In genomic region chr16:19210968-19211367, GRCh38 we compare ENCODE assay signal across 13 cellular contexts. TPM values are rescaled to one million over a fixed set of nuclear protein-coding genes. Genes with fewer than 3 reads are reported as not detected.
DNase-seq lines count a peak whose midpoint lies in the region; ATAC-seq and TF ChIP-seq lines count a peak whose summit lies in the region.
"Had no signal": no experiment of that assay in that cellular context is flagged by ENCODE, and none has a peak within 500 bp of the region (broad histone marks: within the 10 kb centered on the region; RNA-seq: fewer than 3 reads in every experiment).

No MANE protein-coding gene starts in this region.

- intact Hi-C loops in sigmoid colon (cut with DNase I) = no loop called here

- DNase-seq in GM10266 (ENCODE audit: extremely low spot score) (peak; percentile 42), sigmoid colon (no peak), ecto neural progenitor cell (ENCODE audit: low spot score) (no peak)
- DNase-seq: activated gamma-delta T cell; CD4-positive, CD25-positive, alpha-beta regulatory T cell; endodermal cell; MG63; stimulated activated CD8-positive, alpha-beta memory T cell treated with anti-CD3 and anti-CD28 coated beads, Interleukin-4, amount 100 ng/mL, for 48 hours had no signal

- no peak for TF ChIP-seq POLR2A in sigmoid colon (IDR thresholded peaks at IDR 0.05)

- no peaks in the 10 kb centered on the region for H3K4me1 ChIP-seq in sigmoid colon

- H3K36me3 ChIP-seq in sigmoid colon = no peaks in the 10 kb centered on the region
- H3K36me3 ChIP-seq: MG63 had no signal

- no peak overlapping the region for H3K4me3 ChIP-seq in sigmoid colon
- H3K4me3 ChIP-seq: MG63 had no signal

- ATAC-seq in GM21381 (IDR thresholded peaks at IDR 0.05; ENCODE audit: unreplicated experiment) = peak; percentile 39
- peak; percentile 42 for ATAC-seq in HG03196 (IDR thresholded peaks at IDR 0.05; ENCODE audit: unreplicated experiment)
- no peak for ATAC-seq in GM18873 (IDR thresholded peaks at IDR 0.05; ENCODE audit: low FRiP score, unreplicated experiment)
- no peak for ATAC-seq in activated CD4-positive, CD25-positive, alpha-beta regulatory T cell treated with anti-CD3 and anti-CD28 coated beads, Interleukin-2, amount 50 U/mL, for 24 hours

- no peak for TF ChIP-seq CTCF in GM10266 (IDR thresholded peaks at IDR 0.05; ENCODE audit: control insufficient read depth, insufficient read depth, low read depth, missing control alignments)
- no peak for TF ChIP-seq CTCF in sigmoid colon (IDR thresholded peaks at IDR 0.05)

- H3K27ac ChIP-seq in angular gyrus (ENCODE audit: low read depth, low read length) = peak overlapping the region; percentile 41
- no peak overlapping the region for H3K27ac ChIP-seq in sigmoid colon

- TF ChIP-seq EP300 in sigmoid colon (IDR thresholded peaks at IDR 0.05) = no peak

- H3K9me3 ChIP-seq in sigmoid colon = peaks cover 0 to 6% (median 0%) of the 10 kb centered on the region in 4 donors

- no peaks in the 10 kb centered on the region for H3K27me3 ChIP-seq in sigmoid colon
- H3K27me3 ChIP-seq: MG63 had no signal

- 64 to 89% methylated on average over 12 of the region's 12 CpGs for WGBS in sigmoid colon, 2 donors

RNA-seq across cellular contexts. Expression of gene SYT17, which starts 42.9 kb away (rescaled TPM):
- total RNA-seq in sigmoid colon = 1 to 10 TPM in 3 of 4 donors, under 1 TPM in 1; 0.68 to 2.5 (median 1.8) TPM
- 1 to 10 TPM; 2.2 to 7.6 (median 4.2) TPM for polyA plus RNA-seq in sigmoid colon
- total RNA-seq: CD4-positive, CD25-positive, alpha-beta regulatory T cell had no signal

Comparison
In these comparisons a context has a peak if more than half of its experiments do, and no peak if none do; other contexts are left out.
1. ATAC-seq: peak in GM21381 (single experiment) and HG03196 (single experiment); none in GM18873 (single experiment) and activated CD4-positive, CD25-positive, alpha-beta regulatory T cell treated with anti-CD3 and anti-CD28 coated beads, Interleukin-2, amount 50 U/mL, for 24 hours (0 of 2).